ENCODE assay signal across 1 cellular context in the genomic region with DNA sequence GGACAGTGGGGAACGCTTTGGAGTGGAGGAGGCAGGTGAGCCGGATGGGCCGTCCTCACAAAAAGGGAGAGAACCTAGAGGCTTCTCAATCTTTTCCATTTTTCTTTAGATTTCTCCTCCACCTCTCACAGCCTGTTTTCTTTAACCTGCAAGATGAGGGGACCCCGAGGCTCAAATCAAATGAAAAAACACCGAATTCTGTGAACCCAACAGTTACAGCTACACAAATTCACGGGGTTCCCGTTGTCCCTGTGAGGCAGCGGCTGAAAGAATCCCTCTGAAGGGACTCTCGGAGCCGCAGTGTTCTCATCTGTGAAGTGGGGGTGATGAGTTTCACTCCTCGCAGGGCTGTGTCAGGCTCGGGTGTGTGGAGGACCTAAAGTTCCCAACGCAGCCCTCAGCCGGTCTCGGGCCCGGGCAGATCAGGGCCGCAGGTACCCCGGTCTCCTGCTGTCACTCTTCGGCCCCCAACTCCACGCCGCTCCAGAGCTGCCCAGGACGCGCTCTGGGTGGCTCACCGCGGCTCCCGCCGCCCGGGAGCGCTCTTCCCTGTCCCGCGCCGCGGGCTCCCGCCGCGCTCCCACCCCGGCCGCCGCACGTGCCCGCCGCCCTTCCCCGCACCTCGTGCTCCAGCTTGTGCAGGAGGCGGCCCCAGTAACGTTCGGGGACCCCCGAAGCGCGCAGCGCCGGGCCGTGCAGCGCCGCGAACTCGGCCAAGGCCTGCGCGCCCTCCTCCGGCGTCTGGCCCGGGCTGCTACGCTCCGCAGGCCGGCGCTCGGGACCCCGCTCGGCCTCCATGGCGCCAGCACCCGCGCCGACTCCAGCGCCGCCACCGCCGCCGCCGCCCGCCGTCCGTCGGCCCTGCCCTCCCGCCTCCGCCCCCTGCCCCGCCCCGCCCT.
TF ChIP-seq lines count a peak whose summit lies in the region.

A gene (minus strand): TSS at position 863 of the 899 bp plus-strand sequence. CDS start 65 bp downstream, at position 798.

TF ChIP-seq in WTC11, 78 proteins besides CTCF, POLR2A, EP300 and RAD21 (continued from another document):
- TF ChIP-seq, protein P1, sequence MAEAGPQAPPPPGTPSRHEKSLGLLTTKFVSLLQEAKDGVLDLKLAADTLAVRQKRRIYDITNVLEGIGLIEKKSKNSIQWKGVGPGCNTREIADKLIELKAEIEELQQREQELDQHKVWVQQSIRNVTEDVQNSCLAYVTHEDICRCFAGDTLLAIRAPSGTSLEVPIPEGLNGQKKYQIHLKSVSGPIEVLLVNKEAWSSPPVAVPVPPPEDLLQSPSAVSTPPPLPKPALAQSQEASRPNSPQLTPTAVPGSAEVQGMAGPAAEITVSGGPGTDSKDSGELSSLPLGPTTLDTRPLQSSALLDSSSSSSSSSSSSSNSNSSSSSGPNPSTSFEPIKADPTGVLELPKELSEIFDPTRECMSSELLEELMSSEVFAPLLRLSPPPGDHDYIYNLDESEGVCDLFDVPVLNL (CRISPR knock-in tag; IDR thresholded peaks at IDR 0.05; ENCODE audit: borderline replicate concordance, low read depth), result peak; percentile 66; the same call in 1 of the 2 replicates
- TF ChIP-seq NFYB (CRISPR knock-in tag; conservative IDR thresholded peaks at IDR 0.05; ENCODE audit: low read depth) (no peak; the same call in 1 of the 2 replicates), SP1 (CRISPR knock-in tag; conservative IDR thresholded peaks at IDR 0.05) (0 out of 2 replicates have a peak, but pooled peaks have one; percentile 37), FOXK1 (CRISPR knock-in tag; IDR thresholded peaks at IDR 0.05) (0 out of 2 replicates have a peak, but pooled peaks have one; percentile 57), ZNF219 (CRISPR knock-in tag; IDR thresholded peaks at IDR 0.05; ENCODE audit: borderline replicate concordance) (peak; percentile 29; the same call in 1 of the 2 replicates), ETV6 (CRISPR knock-in tag; IDR thresholded peaks at IDR 0.05) (peak; percentile 36; the same call in 1 of the 2 replicates), GABPB1 (CRISPR knock-in tag; IDR thresholded peaks at IDR 0.05) (no peak), NFE2L1 (CRISPR knock-in tag; IDR thresholded peaks at IDR 0.05) (no peak)
- TF ChIP-seq, protein P2, sequence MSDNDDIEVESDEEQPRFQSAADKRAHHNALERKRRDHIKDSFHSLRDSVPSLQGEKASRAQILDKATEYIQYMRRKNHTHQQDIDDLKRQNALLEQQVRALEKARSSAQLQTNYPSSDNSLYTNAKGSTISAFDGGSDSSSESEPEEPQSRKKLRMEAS (CRISPR knock-in tag; IDR thresholded peaks at IDR 0.05), result peak; percentile 46; the same call in 1 of the 2 replicates
- TF ChIP-seq, protein P3, sequence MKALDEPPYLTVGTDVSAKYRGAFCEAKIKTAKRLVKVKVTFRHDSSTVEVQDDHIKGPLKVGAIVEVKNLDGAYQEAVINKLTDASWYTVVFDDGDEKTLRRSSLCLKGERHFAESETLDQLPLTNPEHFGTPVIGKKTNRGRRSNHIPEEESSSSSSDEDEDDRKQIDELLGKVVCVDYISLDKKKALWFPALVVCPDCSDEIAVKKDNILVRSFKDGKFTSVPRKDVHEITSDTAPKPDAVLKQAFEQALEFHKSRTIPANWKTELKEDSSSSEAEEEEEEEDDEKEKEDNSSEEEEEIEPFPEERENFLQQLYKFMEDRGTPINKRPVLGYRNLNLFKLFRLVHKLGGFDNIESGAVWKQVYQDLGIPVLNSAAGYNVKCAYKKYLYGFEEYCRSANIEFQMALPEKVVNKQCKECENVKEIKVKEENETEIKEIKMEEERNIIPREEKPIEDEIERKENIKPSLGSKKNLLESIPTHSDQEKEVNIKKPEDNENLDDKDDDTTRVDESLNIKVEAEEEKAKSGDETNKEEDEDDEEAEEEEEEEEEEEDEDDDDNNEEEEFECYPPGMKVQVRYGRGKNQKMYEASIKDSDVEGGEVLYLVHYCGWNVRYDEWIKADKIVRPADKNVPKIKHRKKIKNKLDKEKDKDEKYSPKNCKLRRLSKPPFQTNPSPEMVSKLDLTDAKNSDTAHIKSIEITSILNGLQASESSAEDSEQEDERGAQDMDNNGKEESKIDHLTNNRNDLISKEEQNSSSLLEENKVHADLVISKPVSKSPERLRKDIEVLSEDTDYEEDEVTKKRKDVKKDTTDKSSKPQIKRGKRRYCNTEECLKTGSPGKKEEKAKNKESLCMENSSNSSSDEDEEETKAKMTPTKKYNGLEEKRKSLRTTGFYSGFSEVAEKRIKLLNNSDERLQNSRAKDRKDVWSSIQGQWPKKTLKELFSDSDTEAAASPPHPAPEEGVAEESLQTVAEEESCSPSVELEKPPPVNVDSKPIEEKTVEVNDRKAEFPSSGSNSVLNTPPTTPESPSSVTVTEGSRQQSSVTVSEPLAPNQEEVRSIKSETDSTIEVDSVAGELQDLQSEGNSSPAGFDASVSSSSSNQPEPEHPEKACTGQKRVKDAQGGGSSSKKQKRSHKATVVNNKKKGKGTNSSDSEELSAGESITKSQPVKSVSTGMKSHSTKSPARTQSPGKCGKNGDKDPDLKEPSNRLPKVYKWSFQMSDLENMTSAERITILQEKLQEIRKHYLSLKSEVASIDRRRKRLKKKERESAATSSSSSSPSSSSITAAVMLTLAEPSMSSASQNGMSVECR (CRISPR knock-in tag; IDR thresholded peaks at IDR 0.05; ENCODE audit: borderline replicate concordance), result 0 out of 2 replicates have a peak, but pooled peaks have one; percentile 27
- TF ChIP-seq, protein P4, sequence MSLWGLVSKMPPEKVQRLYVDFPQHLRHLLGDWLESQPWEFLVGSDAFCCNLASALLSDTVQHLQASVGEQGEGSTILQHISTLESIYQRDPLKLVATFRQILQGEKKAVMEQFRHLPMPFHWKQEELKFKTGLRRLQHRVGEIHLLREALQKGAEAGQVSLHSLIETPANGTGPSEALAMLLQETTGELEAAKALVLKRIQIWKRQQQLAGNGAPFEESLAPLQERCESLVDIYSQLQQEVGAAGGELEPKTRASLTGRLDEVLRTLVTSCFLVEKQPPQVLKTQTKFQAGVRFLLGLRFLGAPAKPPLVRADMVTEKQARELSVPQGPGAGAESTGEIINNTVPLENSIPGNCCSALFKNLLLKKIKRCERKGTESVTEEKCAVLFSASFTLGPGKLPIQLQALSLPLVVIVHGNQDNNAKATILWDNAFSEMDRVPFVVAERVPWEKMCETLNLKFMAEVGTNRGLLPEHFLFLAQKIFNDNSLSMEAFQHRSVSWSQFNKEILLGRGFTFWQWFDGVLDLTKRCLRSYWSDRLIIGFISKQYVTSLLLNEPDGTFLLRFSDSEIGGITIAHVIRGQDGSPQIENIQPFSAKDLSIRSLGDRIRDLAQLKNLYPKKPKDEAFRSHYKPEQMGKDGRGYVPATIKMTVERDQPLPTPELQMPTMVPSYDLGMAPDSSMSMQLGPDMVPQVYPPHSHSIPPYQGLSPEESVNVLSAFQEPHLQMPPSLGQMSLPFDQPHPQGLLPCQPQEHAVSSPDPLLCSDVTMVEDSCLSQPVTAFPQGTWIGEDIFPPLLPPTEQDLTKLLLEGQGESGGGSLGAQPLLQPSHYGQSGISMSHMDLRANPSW (CRISPR knock-in tag; conservative IDR thresholded peaks at IDR 0.05; ENCODE audit: low read depth), result no peak
